ENCODE assay signal across 1 cellular context in genomic region chr5:139403787-139404483, GRCh38.
TF ChIP-seq lines count a peak whose summit lies in the region.

Gene SPATA24, minus strand, starts transcription at chr5:139404089. Its CDS starts 29 bp downstream, at chr5:139404060.

TF ChIP-seq in K562, 482 proteins besides CTCF, POLR2A, EP300 and RAD21 (continued from another document and continues in another):
- TF ChIP-seq PRDM10 (IDR thresholded peaks at IDR 0.05; ENCODE audit: partially characterized antibody) (peak; percentile 95), PURB (CRISPR knock-in tag; IDR thresholded peaks at IDR 0.05; ENCODE audit: low read depth) (no peak), BMI1 (IDR thresholded peaks at IDR 0.05; ENCODE audit: low read length) (peak; percentile 76), MLX (CRISPR knock-in tag; conservative IDR thresholded peaks at IDR 0.05) (0 out of 4 replicates have a peak, but pooled peaks of 1 of the 2 experiments have one; percentile 8), AFF1 (IDR thresholded peaks at IDR 0.05; ENCODE audit: low read depth in 1 of 2, partially characterized antibody in 2 of 2) (no peak), STAT5B (CRISPR knock-in tag; IDR thresholded peaks at IDR 0.05) (no peak), TAL1 (IDR thresholded peaks at IDR 0.05) (no peak), MXI1 (IDR thresholded peaks at IDR 0.05; ENCODE audit: low read depth, low read length) (peak; percentile 74; the same call in 1 of the 2 replicates), MGA (IDR thresholded peaks at IDR 0.05) (peak; percentile 66), MAFF (IDR thresholded peaks at IDR 0.05; ENCODE audit: low read length) (no peak), FOSL1 (tag; conservative IDR thresholded peaks at IDR 0.05) (peak; percentile 32; the same call in 1 of the 2 replicates), ARID1B (IDR thresholded peaks at IDR 0.05) (peak; percentile 35; the same call in 1 of the 2 replicates), TCF7L2 (IDR thresholded peaks at IDR 0.05; ENCODE audit: low read depth, low read length) (no peak), HINFP (tag; conservative IDR thresholded peaks at IDR 0.05; ENCODE audit: low read depth) (no peak), HNRNPH1 (optimal IDR thresholded peaks at IDR 0.05; ENCODE audit: low read depth, low read length) (no peak), NFE2 (IDR thresholded peaks at IDR 0.05; ENCODE audit: low read depth) (no peak), TBP (optimal IDR thresholded peaks at IDR 0.05; ENCODE audit: low read depth, low read length) (peak; percentile 66), CEBPG (CRISPR knock-in tag; IDR thresholded peaks at IDR 0.05) (peak; percentile 71), CEBPG (tag; conservative IDR thresholded peaks at IDR 0.05 in 1 of 2, IDR thresholded peaks at IDR 0.05 in 1 of 2) (peak in 1 of 2 experiments; percentile 79; a peak in 2 of 4 replicates), ZNF316 (IDR thresholded peaks at IDR 0.05) (peak; percentile 53; the same call in 1 of the 2 replicates), ZNF511 (CRISPR knock-in tag; IDR thresholded peaks at IDR 0.05) (0 out of 2 replicates have a peak, but pooled peaks have one; percentile 31), ZFP91 (CRISPR knock-in tag; IDR thresholded peaks at IDR 0.05) (peak; percentile 97), KDM4B (IDR thresholded peaks at IDR 0.05; ENCODE audit: borderline replicate concordance in 2 of 2, low read depth in 1 of 2) (peak in 1 of 2 experiments; percentile 57; a peak in 1 of 4 replicates), MAFK (IDR thresholded peaks at IDR 0.05; ENCODE audit: low read length) (0 out of 2 replicates have a peak, but pooled peaks have one; percentile 5), RBM22 (IDR thresholded peaks at IDR 0.05; ENCODE audit: low read depth, low read length, poor library complexity, severe bottlenecking) (peak; percentile 56), MNT (conservative IDR thresholded peaks at IDR 0.05) (peak; percentile 96 to 98), HMGN3 (IDR thresholded peaks at IDR 0.05; ENCODE audit: borderline replicate concordance, extremely low read depth, insufficient read length, low read depth, low read length) (peak; percentile 21)
